In genomic region chr20:9068232-9068781, GRCh38 we compare ENCODE assay signal across 8 cellular contexts.
A peak's percentile ranks its signal among the peaks of the same experiment; 100 is the strongest.
DNase-seq lines count a peak whose midpoint lies in the region; ATAC-seq and TF ChIP-seq lines count a peak whose summit lies in the region.

No MANE protein-coding gene starts in this region.

- H4K20me1 ChIP-seq in BLaER1 treated with 17β-estradiol and CSF1 and Interleukin-3, amounts not matched to agents 10 nM and 100 nM = no peaks in the 10 kb centered on the region

- H3K9ac ChIP-seq in BLaER1 treated with 17β-estradiol and CSF1 and Interleukin-3, amounts not matched to agents 10 nM and 100 nM = peak overlapping the region; percentile 44 to 72 (median 56); a peak in 20 of 22 replicates

- H3K4me1 ChIP-seq in BLaER1 treated with 17β-estradiol and CSF1 and Interleukin-3, amounts not matched to agents 10 nM and 100 nM = peaks cover 0 to 15% (median 9%) of the 10 kb centered on the region in 10 experiments; a peak in 11 of 20 replicates
- H3K4me1 ChIP-seq in tibial artery = peaks cover 0 to 45% (median 2%) of the 10 kb centered on the region in 4 donors

- H3K27ac ChIP-seq in BLaER1 treated with 17β-estradiol and CSF1 and Interleukin-3, amounts not matched to agents 10 nM and 100 nM = no peak overlapping the region
- H3K27ac ChIP-seq in tibial artery = peak overlapping the region; percentile 87 to 93

- H3K4me2 ChIP-seq in BLaER1 treated with 17β-estradiol and CSF1 and Interleukin-3, amounts not matched to agents 10 nM and 100 nM = peak overlapping the region; percentile 87 to 99 (median 98)

- ATAC-seq in GM18873 (IDR thresholded peaks at IDR 0.05; ENCODE audit: low FRiP score, unreplicated experiment) (no peak), HG03039 (IDR thresholded peaks at IDR 0.05; ENCODE audit: unreplicated experiment) (no peak)

- intact Hi-C loops in tibial artery (cut with DNase I; ENCODE audit: low total_unique reads) = loop anchor here (5.0 to 10.0 kb wide), 2 partner anchors 156 to 214 kb away; no protein-coding TSS in a partner anchor

- DNase-seq in NCI-H1105 (lab: John Stamatoyannopoulos, UW) (peak; percentile 53), cardiac fibroblast (ENCODE audit: low read depth in 2 of 2) (peak in 1 of 2 donors; percentile 19), kidney tubule cell (ENCODE audit: low spot score) (peak; percentile 77), tibial artery (peak in 1 of 2 donors; percentile 78), dedifferentiated amniotic fluid mesenchymal stem cell (ENCODE audit: extremely low spot score) (no peak)

- TF ChIP-seq CTCF in cardiac fibroblast (IDR thresholded peaks at IDR 0.05; ENCODE audit: low read depth, low read length) (no peak), tibial artery (IDR thresholded peaks at IDR 0.05) (no peak)

- peaks cover 44 to 65% (median 52%) of the 10 kb centered on the region in 11 experiments for H3K27me3 ChIP-seq in BLaER1 treated with 17β-estradiol and CSF1 and Interleukin-3, amounts not matched to agents 10 nM and 100 nM
- H3K27me3 ChIP-seq in tibial artery = no peaks in the 10 kb centered on the region

- H3K36me3 ChIP-seq in BLaER1 treated with 17β-estradiol and CSF1 and Interleukin-3, amounts not matched to agents 10 nM and 100 nM = no peaks in the 10 kb centered on the region
- H3K36me3 ChIP-seq in tibial artery = no peaks in the 10 kb centered on the region

- peaks cover 0 to 3% (median 0%) of the 10 kb centered on the region in 11 experiments; a peak in 1 of 22 replicates for H3K9me3 ChIP-seq in BLaER1 treated with 17β-estradiol and CSF1 and Interleukin-3, amounts not matched to agents 10 nM and 100 nM (replicated peaks in 1 of 11)
- no peaks in the 10 kb centered on the region for H3K9me3 ChIP-seq in tibial artery

- H3K4me3 ChIP-seq in BLaER1 treated with 17β-estradiol and CSF1 and Interleukin-3, amounts not matched to agents 10 nM and 100 nM = peak overlapping the region; percentile 66 to 78 (median 72)
- peak overlapping the region; percentile 62 to 64 for H3K4me3 ChIP-seq in cardiac fibroblast (replicated peaks in 1 of 2; ENCODE audit: low read depth in 2 of 2, low read length in 2 of 2)
- H3K4me3 ChIP-seq in tibial artery = peak overlapping the region; percentile 76 to 86

Comparison
In these comparisons a context has a peak if more than half of its experiments do, and no peak if none do; other contexts are left out.
1. H3K27ac ChIP-seq: peak in tibial artery (2 of 2); none in BLaER1 treated with 17β-estradiol and CSF1 and Interleukin-3, amounts not matched to agents 10 nM and 100 nM (0 of 11).
2. Peak in every context shown above with its lines, with median percentiles within 50 percentile points of each other: H3K4me3 ChIP-seq.